In the genomic region with DNA sequence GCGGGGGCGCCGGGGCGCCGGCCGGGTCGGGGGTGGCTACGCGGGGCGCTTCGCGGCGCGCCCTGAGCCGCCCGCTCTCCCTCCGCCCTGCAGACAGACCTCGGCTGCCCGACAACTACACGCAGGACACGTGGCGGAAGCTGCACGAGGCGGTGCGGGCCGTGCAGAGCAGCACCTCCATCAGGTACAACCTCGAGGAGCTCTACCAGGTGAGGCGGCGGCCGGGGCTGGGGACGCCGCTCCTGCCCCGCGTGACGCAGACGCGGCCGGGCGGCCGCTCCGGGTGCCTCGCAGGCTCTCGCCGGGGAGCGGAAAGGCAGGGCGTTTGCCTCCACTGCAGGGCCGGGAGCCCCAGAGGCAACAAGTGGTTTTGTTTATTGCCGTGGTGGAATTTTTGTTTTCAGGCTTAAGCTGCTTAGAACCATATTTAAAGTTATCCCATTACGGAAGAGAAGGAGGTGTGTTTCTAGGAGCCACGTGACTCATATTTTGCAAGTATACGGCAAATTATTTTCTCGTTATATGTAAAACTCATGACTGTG, we compare ENCODE assay signal across 1 cellular context.
A peak's percentile ranks its signal among the peaks of the same experiment; 100 is the strongest.
TF ChIP-seq lines count a peak whose summit lies in the region.

No MANE protein-coding gene starts in this region.

TF ChIP-seq in WTC11, 78 proteins besides CTCF, POLR2A, EP300 and RAD21 (continued from another document):
- TF ChIP-seq E2F1 (CRISPR knock-in tag; IDR thresholded peaks at IDR 0.05) (peak; percentile 76; the same call in 1 of the 2 replicates), KAT7 (CRISPR knock-in tag; IDR thresholded peaks at IDR 0.05; ENCODE audit: borderline replicate concordance) (0 out of 2 replicates have a peak, but pooled peaks have one; percentile 48), ZMAT4 (CRISPR knock-in tag; IDR thresholded peaks at IDR 0.05) (no peak), TEAD4 (CRISPR knock-in tag; IDR thresholded peaks at IDR 0.05) (peak; percentile 67; the same call in 1 of the 2 replicates), ESRRA (CRISPR knock-in tag; IDR thresholded peaks at IDR 0.05; ENCODE audit: borderline replicate concordance) (peak; percentile 89; the same call in 1 of the 2 replicates), TEAD1 (CRISPR knock-in tag; IDR thresholded peaks at IDR 0.05) (peak; percentile 84), JUN (CRISPR knock-in tag; IDR thresholded peaks at IDR 0.05) (peak; percentile 66; the same call in 1 of the 2 replicates), PREB (CRISPR knock-in tag; IDR thresholded peaks at IDR 0.05; ENCODE audit: borderline replicate concordance) (0 out of 2 replicates have a peak, but pooled peaks have one; percentile 44), OVOL2 (CRISPR knock-in tag; IDR thresholded peaks at IDR 0.05; ENCODE audit: borderline replicate concordance) (no peak), ZNF263 (CRISPR knock-in tag; IDR thresholded peaks at IDR 0.05; ENCODE audit: low read depth) (no peak), IRF2 (CRISPR knock-in tag; IDR thresholded peaks at IDR 0.05; ENCODE audit: borderline replicate concordance, low read depth) (no peak), NR1H2 (CRISPR knock-in tag; IDR thresholded peaks at IDR 0.05) (no peak), ZBTB21 (CRISPR knock-in tag; IDR thresholded peaks at IDR 0.05; ENCODE audit: borderline replicate concordance) (no peak), CBFB (CRISPR knock-in tag; IDR thresholded peaks at IDR 0.05; ENCODE audit: low read depth) (no peak), ZNF416 (CRISPR knock-in tag; IDR thresholded peaks at IDR 0.05) (no peak), ZNF671 (CRISPR knock-in tag; IDR thresholded peaks at IDR 0.05) (no peak), ATF1 (CRISPR knock-in tag; IDR thresholded peaks at IDR 0.05) (peak; percentile 60; the same call in 1 of the 2 replicates), NR2C2 (CRISPR knock-in tag; IDR thresholded peaks at IDR 0.05) (peak; percentile 58; the same call in 1 of the 2 replicates), GRHL2 (CRISPR knock-in tag; IDR thresholded peaks at IDR 0.05; ENCODE audit: insufficient replicate concordance, severe bottlenecking) (no peak), ARID4B (CRISPR knock-in tag; IDR thresholded peaks at IDR 0.05; ENCODE audit: borderline replicate concordance) (peak; percentile 69; the same call in 1 of the 2 replicates), E2F4 (CRISPR knock-in tag; IDR thresholded peaks at IDR 0.05; ENCODE audit: borderline replicate concordance, low read depth) (0 out of 2 replicates have a peak, but pooled peaks have one; percentile 58), TP53 (CRISPR knock-in tag; IDR thresholded peaks at IDR 0.05) (peak; percentile 91; the same call in 1 of the 2 replicates)
- TF ChIP-seq, protein P1, sequence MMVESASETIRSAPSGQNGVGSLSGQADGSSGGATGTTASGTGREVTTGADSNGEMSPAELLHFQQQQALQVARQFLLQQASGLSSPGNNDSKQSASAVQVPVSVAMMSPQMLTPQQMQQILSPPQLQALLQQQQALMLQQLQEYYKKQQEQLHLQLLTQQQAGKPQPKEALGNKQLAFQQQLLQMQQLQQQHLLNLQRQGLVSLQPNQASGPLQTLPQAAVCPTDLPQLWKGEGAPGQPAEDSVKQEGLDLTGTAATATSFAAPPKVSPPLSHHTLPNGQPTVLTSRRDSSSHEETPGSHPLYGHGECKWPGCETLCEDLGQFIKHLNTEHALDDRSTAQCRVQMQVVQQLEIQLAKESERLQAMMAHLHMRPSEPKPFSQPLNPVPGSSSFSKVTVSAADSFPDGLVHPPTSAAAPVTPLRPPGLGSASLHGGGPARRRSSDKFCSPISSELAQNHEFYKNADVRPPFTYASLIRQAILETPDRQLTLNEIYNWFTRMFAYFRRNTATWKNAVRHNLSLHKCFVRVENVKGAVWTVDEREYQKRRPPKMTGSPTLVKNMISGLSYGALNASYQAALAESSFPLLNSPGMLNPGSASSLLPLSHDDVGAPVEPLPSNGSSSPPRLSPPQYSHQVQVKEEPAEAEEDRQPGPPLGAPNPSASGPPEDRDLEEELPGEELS (CRISPR knock-in tag; IDR thresholded peaks at IDR 0.05), result peak; percentile 92
- TF ChIP-seq, protein P2, sequence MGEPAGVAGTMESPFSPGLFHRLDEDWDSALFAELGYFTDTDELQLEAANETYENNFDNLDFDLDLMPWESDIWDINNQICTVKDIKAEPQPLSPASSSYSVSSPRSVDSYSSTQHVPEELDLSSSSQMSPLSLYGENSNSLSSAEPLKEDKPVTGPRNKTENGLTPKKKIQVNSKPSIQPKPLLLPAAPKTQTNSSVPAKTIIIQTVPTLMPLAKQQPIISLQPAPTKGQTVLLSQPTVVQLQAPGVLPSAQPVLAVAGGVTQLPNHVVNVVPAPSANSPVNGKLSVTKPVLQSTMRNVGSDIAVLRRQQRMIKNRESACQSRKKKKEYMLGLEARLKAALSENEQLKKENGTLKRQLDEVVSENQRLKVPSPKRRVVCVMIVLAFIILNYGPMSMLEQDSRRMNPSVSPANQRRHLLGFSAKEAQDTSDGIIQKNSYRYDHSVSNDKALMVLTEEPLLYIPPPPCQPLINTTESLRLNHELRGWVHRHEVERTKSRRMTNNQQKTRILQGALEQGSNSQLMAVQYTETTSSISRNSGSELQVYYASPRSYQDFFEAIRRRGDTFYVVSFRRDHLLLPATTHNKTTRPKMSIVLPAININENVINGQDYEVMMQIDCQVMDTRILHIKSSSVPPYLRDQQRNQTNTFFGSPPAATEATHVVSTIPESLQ (CRISPR knock-in tag; IDR thresholded peaks at IDR 0.05), result no peak
- TF ChIP-seq, protein P3, sequence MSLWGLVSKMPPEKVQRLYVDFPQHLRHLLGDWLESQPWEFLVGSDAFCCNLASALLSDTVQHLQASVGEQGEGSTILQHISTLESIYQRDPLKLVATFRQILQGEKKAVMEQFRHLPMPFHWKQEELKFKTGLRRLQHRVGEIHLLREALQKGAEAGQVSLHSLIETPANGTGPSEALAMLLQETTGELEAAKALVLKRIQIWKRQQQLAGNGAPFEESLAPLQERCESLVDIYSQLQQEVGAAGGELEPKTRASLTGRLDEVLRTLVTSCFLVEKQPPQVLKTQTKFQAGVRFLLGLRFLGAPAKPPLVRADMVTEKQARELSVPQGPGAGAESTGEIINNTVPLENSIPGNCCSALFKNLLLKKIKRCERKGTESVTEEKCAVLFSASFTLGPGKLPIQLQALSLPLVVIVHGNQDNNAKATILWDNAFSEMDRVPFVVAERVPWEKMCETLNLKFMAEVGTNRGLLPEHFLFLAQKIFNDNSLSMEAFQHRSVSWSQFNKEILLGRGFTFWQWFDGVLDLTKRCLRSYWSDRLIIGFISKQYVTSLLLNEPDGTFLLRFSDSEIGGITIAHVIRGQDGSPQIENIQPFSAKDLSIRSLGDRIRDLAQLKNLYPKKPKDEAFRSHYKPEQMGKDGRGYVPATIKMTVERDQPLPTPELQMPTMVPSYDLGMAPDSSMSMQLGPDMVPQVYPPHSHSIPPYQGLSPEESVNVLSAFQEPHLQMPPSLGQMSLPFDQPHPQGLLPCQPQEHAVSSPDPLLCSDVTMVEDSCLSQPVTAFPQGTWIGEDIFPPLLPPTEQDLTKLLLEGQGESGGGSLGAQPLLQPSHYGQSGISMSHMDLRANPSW (CRISPR knock-in tag; conservative IDR thresholded peaks at IDR 0.05; ENCODE audit: low read depth), result no peak
- TF ChIP-seq, protein P4, sequence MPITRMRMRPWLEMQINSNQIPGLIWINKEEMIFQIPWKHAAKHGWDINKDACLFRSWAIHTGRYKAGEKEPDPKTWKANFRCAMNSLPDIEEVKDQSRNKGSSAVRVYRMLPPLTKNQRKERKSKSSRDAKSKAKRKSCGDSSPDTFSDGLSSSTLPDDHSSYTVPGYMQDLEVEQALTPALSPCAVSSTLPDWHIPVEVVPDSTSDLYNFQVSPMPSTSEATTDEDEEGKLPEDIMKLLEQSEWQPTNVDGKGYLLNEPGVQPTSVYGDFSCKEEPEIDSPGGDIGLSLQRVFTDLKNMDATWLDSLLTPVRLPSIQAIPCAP (CRISPR knock-in tag; IDR thresholded peaks at IDR 0.05), result peak; percentile 86
- TF ChIP-seq, protein P5, sequence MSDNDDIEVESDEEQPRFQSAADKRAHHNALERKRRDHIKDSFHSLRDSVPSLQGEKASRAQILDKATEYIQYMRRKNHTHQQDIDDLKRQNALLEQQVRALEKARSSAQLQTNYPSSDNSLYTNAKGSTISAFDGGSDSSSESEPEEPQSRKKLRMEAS (CRISPR knock-in tag; IDR thresholded peaks at IDR 0.05), result peak; percentile 90; the same call in 1 of the 2 replicates
- TF ChIP-seq, protein P6, sequence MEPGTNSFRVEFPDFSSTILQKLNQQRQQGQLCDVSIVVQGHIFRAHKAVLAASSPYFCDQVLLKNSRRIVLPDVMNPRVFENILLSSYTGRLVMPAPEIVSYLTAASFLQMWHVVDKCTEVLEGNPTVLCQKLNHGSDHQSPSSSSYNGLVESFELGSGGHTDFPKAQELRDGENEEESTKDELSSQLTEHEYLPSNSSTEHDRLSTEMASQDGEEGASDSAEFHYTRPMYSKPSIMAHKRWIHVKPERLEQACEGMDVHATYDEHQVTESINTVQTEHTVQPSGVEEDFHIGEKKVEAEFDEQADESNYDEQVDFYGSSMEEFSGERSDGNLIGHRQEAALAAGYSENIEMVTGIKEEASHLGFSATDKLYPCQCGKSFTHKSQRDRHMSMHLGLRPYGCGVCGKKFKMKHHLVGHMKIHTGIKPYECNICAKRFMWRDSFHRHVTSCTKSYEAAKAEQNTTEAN (CRISPR knock-in tag; IDR thresholded peaks at IDR 0.05), result peak; percentile 75; the same call in 1 of the 2 replicates
- TF ChIP-seq, protein P7, sequence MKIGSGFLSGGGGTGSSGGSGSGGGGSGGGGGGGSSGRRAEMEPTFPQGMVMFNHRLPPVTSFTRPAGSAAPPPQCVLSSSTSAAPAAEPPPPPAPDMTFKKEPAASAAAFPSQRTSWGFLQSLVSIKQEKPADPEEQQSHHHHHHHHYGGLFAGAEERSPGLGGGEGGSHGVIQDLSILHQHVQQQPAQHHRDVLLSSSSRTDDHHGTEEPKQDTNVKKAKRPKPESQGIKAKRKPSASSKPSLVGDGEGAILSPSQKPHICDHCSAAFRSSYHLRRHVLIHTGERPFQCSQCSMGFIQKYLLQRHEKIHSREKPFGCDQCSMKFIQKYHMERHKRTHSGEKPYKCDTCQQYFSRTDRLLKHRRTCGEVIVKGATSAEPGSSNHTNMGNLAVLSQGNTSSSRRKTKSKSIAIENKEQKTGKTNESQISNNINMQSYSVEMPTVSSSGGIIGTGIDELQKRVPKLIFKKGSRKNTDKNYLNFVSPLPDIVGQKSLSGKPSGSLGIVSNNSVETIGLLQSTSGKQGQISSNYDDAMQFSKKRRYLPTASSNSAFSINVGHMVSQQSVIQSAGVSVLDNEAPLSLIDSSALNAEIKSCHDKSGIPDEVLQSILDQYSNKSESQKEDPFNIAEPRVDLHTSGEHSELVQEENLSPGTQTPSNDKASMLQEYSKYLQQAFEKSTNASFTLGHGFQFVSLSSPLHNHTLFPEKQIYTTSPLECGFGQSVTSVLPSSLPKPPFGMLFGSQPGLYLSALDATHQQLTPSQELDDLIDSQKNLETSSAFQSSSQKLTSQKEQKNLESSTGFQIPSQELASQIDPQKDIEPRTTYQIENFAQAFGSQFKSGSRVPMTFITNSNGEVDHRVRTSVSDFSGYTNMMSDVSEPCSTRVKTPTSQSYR (CRISPR knock-in tag; IDR thresholded peaks at IDR 0.05), result no peak
